1 cellular context compared by ENCODE assay signal in the genomic region with DNA sequence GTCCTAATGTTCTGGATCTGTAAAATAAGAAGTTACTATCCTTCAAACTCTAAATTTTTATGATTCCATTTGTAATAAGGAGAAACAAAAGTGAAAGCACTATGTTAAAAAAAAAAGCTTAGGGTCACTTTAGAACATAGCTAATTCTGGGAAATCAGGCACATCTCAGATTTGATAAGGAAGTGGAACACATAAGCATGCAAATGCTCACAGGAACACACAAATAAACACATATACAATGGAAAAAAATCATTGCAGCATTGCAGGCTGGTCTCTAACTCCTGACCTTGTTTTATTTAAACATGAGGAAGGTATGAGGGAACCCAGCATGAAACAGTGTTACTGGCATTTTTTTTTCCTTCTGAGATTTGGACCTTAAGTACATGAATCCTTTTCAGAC.
TF ChIP-seq lines count a peak whose summit lies in the region.

No MANE protein-coding gene starts in this region.

TF ChIP-seq in GM23338, 12 proteins besides CTCF, POLR2A, EP300 and RAD21 (continued from another document):
- TF ChIP-seq, protein P1, sequence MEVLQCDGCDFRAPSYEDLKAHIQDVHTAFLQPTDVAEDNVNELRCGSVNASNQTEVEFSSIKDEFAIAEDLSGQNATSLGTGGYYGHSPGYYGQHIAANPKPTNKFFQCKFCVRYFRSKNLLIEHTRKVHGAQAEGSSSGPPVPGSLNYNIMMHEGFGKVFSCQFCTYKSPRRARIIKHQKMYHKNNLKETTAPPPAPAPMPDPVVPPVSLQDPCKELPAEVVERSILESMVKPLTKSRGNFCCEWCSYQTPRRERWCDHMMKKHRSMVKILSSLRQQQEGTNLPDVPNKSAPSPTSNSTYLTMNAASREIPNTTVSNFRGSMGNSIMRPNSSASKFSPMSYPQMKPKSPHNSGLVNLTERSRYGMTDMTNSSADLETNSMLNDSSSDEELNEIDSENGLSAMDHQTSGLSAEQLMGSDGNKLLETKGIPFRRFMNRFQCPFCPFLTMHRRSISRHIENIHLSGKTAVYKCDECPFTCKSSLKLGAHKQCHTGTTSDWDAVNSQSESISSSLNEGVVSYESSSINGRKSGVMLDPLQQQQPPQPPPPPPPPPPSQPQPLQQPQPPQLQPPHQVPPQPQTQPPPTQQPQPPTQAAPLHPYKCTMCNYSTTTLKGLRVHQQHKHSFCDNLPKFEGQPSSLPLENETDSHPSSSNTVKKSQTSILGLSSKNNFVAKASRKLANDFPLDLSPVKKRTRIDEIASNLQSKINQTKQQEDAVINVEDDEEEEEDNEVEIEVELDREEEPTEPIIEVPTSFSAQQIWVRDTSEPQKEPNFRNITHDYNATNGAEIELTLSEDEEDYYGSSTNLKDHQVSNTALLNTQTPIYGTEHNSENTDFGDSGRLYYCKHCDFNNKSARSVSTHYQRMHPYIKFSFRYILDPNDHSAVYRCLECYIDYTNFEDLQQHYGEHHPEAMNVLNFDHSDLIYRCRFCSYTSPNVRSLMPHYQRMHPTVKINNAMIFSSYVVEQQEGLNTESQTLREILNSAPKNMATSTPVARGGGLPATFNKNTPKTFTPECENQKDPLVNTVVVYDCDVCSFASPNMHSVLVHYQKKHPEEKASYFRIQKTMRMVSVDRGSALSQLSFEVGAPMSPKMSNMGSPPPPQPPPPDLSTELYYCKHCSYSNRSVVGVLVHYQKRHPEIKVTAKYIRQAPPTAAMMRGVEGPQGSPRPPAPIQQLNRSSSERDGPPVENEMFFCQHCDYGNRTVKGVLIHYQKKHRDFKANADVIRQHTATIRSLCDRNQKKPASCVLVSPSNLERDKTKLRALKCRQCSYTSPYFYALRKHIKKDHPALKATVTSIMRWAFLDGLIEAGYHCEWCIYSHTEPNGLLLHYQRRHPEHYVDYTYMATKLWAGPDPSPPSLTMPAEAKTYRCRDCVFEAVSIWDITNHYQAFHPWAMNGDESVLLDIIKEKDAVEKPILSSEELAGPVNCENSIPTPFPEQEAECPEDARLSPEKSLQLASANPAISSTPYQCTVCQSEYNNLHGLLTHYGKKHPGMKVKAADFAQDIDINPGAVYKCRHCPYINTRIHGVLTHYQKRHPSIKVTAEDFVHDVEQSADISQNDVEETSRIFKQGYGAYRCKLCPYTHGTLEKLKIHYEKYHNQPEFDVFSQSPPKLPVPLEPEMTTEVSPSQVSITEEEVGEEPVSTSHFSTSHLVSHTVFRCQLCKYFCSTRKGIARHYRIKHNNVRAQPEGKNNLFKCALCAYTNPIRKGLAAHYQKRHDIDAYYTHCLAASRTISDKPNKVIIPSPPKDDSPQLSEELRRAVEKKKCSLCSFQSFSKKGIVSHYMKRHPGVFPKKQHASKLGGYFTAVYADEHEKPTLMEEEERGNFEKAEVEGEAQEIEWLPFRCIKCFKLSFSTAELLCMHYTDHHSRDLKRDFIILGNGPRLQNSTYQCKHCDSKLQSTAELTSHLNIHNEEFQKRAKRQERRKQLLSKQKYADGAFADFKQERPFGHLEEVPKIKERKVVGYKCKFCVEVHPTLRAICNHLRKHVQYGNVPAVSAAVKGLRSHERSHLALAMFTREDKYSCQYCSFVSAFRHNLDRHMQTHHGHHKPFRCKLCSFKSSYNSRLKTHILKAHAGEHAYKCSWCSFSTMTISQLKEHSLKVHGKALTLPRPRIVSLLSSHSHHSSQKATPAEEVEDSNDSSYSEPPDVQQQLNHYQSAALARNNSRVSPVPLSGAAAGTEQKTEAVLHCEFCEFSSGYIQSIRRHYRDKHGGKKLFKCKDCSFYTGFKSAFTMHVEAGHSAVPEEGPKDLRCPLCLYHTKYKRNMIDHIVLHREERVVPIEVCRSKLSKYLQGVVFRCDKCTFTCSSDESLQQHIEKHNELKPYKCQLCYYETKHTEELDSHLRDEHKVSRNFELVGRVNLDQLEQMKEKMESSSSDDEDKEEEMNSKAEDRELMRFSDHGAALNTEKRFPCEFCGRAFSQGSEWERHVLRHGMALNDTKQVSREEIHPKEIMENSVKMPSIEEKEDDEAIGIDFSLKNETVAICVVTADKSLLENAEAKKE (CRISPR knock-in tag; IDR thresholded peaks at IDR 0.05) = no peak
- no peak for TF ChIP-seq EZH2phosphoT487 (IDR thresholded peaks at IDR 0.05; ENCODE audit: unreplicated experiment)
